In genomic region chr19:40443131-40443929, GRCh38 we compare ENCODE assay signal across 1 cellular context.
A peak's percentile ranks its signal among the peaks of the same experiment; 100 is the strongest.
TF ChIP-seq lines count a peak whose summit lies in the region.

No MANE protein-coding gene starts in this region.

TF ChIP-seq in HepG2, 621 proteins besides CTCF, POLR2A, EP300 and RAD21 (continued from another document and continues in another):
- TF ChIP-seq CREB1 (IDR thresholded peaks at IDR 0.05) (peak; percentile 80), CREB1 (CRISPR knock-in tag; IDR thresholded peaks at IDR 0.05) (peak; percentile 89), TCF7 (IDR thresholded peaks at IDR 0.05; ENCODE audit: low read depth) (no peak), ZNF281 (CRISPR knock-in tag; IDR thresholded peaks at IDR 0.05; ENCODE audit: borderline replicate concordance) (peak; percentile 98), TRAFD1 (CRISPR knock-in tag; IDR thresholded peaks at IDR 0.05; ENCODE audit: borderline replicate concordance) (no peak), ZMAT3 (CRISPR knock-in tag; conservative IDR thresholded peaks at IDR 0.05) (no peak), POLR2AphosphoS2 (IDR thresholded peaks at IDR 0.05; ENCODE audit: low read depth, low read length) (no peak), NRL (CRISPR knock-in tag; IDR thresholded peaks at IDR 0.05; ENCODE audit: borderline replicate concordance) (no peak), ZSCAN12 (CRISPR knock-in tag; IDR thresholded peaks at IDR 0.05) (no peak), DNMT1 (CRISPR knock-in tag; IDR thresholded peaks at IDR 0.05) (no peak), IKZF5 (CRISPR knock-in tag; IDR thresholded peaks at IDR 0.05) (0 out of 2 replicates have a peak, but pooled peaks have one; percentile 48), TARDBP (CRISPR knock-in tag; IDR thresholded peaks at IDR 0.05) (no peak; the same call in 1 of the 2 replicates), PAWR (CRISPR knock-in tag; IDR thresholded peaks at IDR 0.05; ENCODE audit: borderline replicate concordance) (no peak), ZKSCAN1 (IDR thresholded peaks at IDR 0.05; ENCODE audit: low read length) (no peak), ZNF782 (CRISPR knock-in tag; IDR thresholded peaks at IDR 0.05; ENCODE audit: borderline replicate concordance) (no peak), ZBTB14 (CRISPR knock-in tag; IDR thresholded peaks at IDR 0.05) (no peak), NCOA5 (CRISPR knock-in tag; IDR thresholded peaks at IDR 0.05) (no peak), ZFP82 (CRISPR knock-in tag; IDR thresholded peaks at IDR 0.05; ENCODE audit: borderline replicate concordance) (no peak), ZNF841 (CRISPR knock-in tag; IDR thresholded peaks at IDR 0.05; ENCODE audit: borderline replicate concordance) (no peak), JUND (CRISPR knock-in tag; IDR thresholded peaks at IDR 0.05) (no peak), POLR2AphosphoS5 (IDR thresholded peaks at IDR 0.05; ENCODE audit: low read depth, low read length) (peak; percentile 29; the same call in 1 of the 2 replicates), HMGXB3 (CRISPR knock-in tag; IDR thresholded peaks at IDR 0.05; ENCODE audit: borderline replicate concordance) (no peak), ZNF746 (CRISPR knock-in tag; IDR thresholded peaks at IDR 0.05) (no peak), U2AF2 (IDR thresholded peaks at IDR 0.05; ENCODE audit: low read depth, low read length) (no peak), NFE2L1 (CRISPR knock-in tag; IDR thresholded peaks at IDR 0.05; ENCODE audit: borderline replicate concordance) (no peak), RCOR2 (CRISPR knock-in tag; IDR thresholded peaks at IDR 0.05) (no peak), NFIB (CRISPR knock-in tag; IDR thresholded peaks at IDR 0.05; ENCODE audit: borderline replicate concordance) (no peak), NFKB2 (CRISPR knock-in tag; IDR thresholded peaks at IDR 0.05; ENCODE audit: borderline replicate concordance) (peak; percentile 78; the same call in 1 of the 2 replicates), ZNF138 (CRISPR knock-in tag; IDR thresholded peaks at IDR 0.05; ENCODE audit: low read depth) (no peak), ZNF3 (CRISPR knock-in tag; IDR thresholded peaks at IDR 0.05) (no peak), POGZ (CRISPR knock-in tag; IDR thresholded peaks at IDR 0.05) (no peak), ZNF766 (CRISPR knock-in tag; IDR thresholded peaks at IDR 0.05; ENCODE audit: borderline replicate concordance) (no peak), ZBTB10 (CRISPR knock-in tag; IDR thresholded peaks at IDR 0.05; ENCODE audit: borderline replicate concordance) (no peak), ZNF792 (CRISPR knock-in tag; IDR thresholded peaks at IDR 0.05) (0 out of 2 replicates have a peak, but pooled peaks have one; percentile 37), NFAT5 (CRISPR knock-in tag; IDR thresholded peaks at IDR 0.05) (no peak), MBD4 (IDR thresholded peaks at IDR 0.05; ENCODE audit: borderline replicate concordance, low read length) (no peak), ZNF12 (CRISPR knock-in tag; IDR thresholded peaks at IDR 0.05) (no peak), NCOA2 (CRISPR knock-in tag; IDR thresholded peaks at IDR 0.05) (no peak), ZBTB49 (CRISPR knock-in tag; IDR thresholded peaks at IDR 0.05; ENCODE audit: borderline replicate concordance) (no peak), ATRX (CRISPR knock-in tag; IDR thresholded peaks at IDR 0.05; ENCODE audit: borderline replicate concordance) (no peak), GATAD1 (CRISPR knock-in tag; IDR thresholded peaks at IDR 0.05) (peak; percentile 75), ZNF510 (CRISPR knock-in tag; IDR thresholded peaks at IDR 0.05; ENCODE audit: low read depth) (no peak)
